ENCODE assay signal across 8 cellular contexts in genomic region chr18:77056399-77057015, GRCh38.
DNase-seq lines count a peak whose midpoint lies in the region; ATAC-seq and TF ChIP-seq lines count a peak whose summit lies in the region.

No MANE protein-coding gene starts in this region.

- no peak overlapping the region for H2AFZ ChIP-seq in SU-DHL-6 (ENCODE audit: low read depth, low read length, severe bottlenecking)

- DNase-seq in Right ventricle myocardium superior: no peak
- DNase-seq in sigmoid colon: no peak
- no peak for DNase-seq in effector CD4-positive, alpha-beta T cell
- no peak for DNase-seq in activated CD4-positive, alpha-beta T cell treated with anti-CD3 and anti-CD28 coated beads, Interleukin-2, amount 50 U/mL, for 48 hours

- intact Hi-C loops in Right ventricle myocardium superior (cut with DNase I): loop anchor here (5.0 to 10.0 kb wide), 2 partner anchors 54 to 158 kb away; no protein-coding TSS in a partner anchor
- intact Hi-C loops in sigmoid colon (cut with DNase I): loop anchor here (5.0 kb wide), 2 partner anchors 51 to 54 kb away; no protein-coding TSS in a partner anchor

- peaks cover 23% of the 10 kb centered on the region; the same call in 1 of the 2 replicates for H3K79me2 ChIP-seq in SU-DHL-6 (ENCODE audit: insufficient read depth, low read length)

- peaks cover 0 to 44% (median 19%) of the 10 kb centered on the region in 4 donors for H3K4me1 ChIP-seq in sigmoid colon

- peak; percentile 24 for ATAC-seq in Right ventricle myocardium superior (ENCODE audit: poor library complexity)
- no peak for ATAC-seq in SK-N-SH treated with all-trans-retinoic acid at 6 μM for 48 hours
- no peak for ATAC-seq in GM19452 (IDR thresholded peaks at IDR 0.05; ENCODE audit: unreplicated experiment)

- no peak for TF ChIP-seq EP300 in sigmoid colon (IDR thresholded peaks at IDR 0.05)

- peaks cover 68% of the 10 kb centered on the region for H3F3A ChIP-seq in SU-DHL-6 (ENCODE audit: insufficient read depth)

- H3K27ac ChIP-seq in SU-DHL-6 (ENCODE audit: low read depth, low read length) (peak overlapping the region; percentile 97), sigmoid colon (peak overlapping the region; percentile 43 to 75 (median 66))

- H3K4me3 ChIP-seq in SU-DHL-6 (ENCODE audit: insufficient read depth, low read length, poor library complexity, severe bottlenecking) (no peak overlapping the region), sigmoid colon (no peak overlapping the region)

- in situ Hi-C loops in GM18951 (cut with MboI; ENCODE audit: low sequenced_read_pairs, unreplicated experiment): no loop called here

- H3K9ac ChIP-seq in SU-DHL-6 (ENCODE audit: low read length): peak overlapping the region; percentile 61

- H3K36me3 ChIP-seq in SU-DHL-6 (ENCODE audit: low read length) (peaks cover 7% of the 10 kb centered on the region), sigmoid colon (no peaks in the 10 kb centered on the region)

- no peaks in the 10 kb centered on the region for H3K9me2 ChIP-seq in SU-DHL-6 (replicated peaks; ENCODE audit: insufficient read depth, low read length)

- 30 to 44% methylated on average over 20 of the region's 20 CpGs for WGBS in sigmoid colon, 2 donors

- H4K20me1 ChIP-seq in SU-DHL-6 (ENCODE audit: low read depth, low read length): no peaks in the 10 kb centered on the region

- TF ChIP-seq POLR2A in GM18951 (IDR thresholded peaks at IDR 0.05; ENCODE audit: extremely low read depth, insufficient read depth, insufficient read length): peak; percentile 0
- no peak for TF ChIP-seq POLR2A in sigmoid colon (IDR thresholded peaks at IDR 0.05)

- H3K9me3 ChIP-seq in SU-DHL-6 (ENCODE audit: insufficient read depth, low read length): no peaks in the 10 kb centered on the region
- H3K9me3 ChIP-seq in sigmoid colon: no peaks in the 10 kb centered on the region

- H3K4me2 ChIP-seq in SU-DHL-6 (ENCODE audit: low read depth, low read length, poor library complexity, severe bottlenecking): peak overlapping the region; percentile 78

- H3K27me3 ChIP-seq in SU-DHL-6 (ENCODE audit: low read length) (no peaks in the 10 kb centered on the region), sigmoid colon (no peaks in the 10 kb centered on the region)

- no peak for TF ChIP-seq CTCF in SU-DHL-6 (IDR thresholded peaks at IDR 0.05; ENCODE audit: insufficient read depth, low read length, poor library complexity, severe bottlenecking)
- TF ChIP-seq CTCF in sigmoid colon (IDR thresholded peaks at IDR 0.05): no peak

TF ChIP-seq in SK-N-SH treated with all-trans-retinoic acid at 6 μM for 48 hours, 23 proteins besides CTCF, POLR2A, EP300 and RAD21:
- TF ChIP-seq ZC3H10 (CRISPR knock-in tag; IDR thresholded peaks at IDR 0.05) (no peak), TOX (CRISPR knock-in tag; IDR thresholded peaks at IDR 0.05; ENCODE audit: borderline replicate concordance) (no peak), ARNTL (CRISPR knock-in tag; IDR thresholded peaks at IDR 0.05; ENCODE audit: borderline replicate concordance, low read depth) (no peak), CREB5 (CRISPR knock-in tag; IDR thresholded peaks at IDR 0.05; ENCODE audit: low read depth) (no peak), TSHZ2 (CRISPR knock-in tag; IDR thresholded peaks at IDR 0.05) (no peak), RARB (CRISPR knock-in tag; IDR thresholded peaks at IDR 0.05) (no peak), SNAI2 (CRISPR knock-in tag; IDR thresholded peaks at IDR 0.05) (no peak), OSR1 (CRISPR knock-in tag; IDR thresholded peaks at IDR 0.05) (no peak), POU6F1 (CRISPR knock-in tag; IDR thresholded peaks at IDR 0.05; ENCODE audit: borderline replicate concordance, low read depth) (no peak)
